In the genomic region with DNA sequence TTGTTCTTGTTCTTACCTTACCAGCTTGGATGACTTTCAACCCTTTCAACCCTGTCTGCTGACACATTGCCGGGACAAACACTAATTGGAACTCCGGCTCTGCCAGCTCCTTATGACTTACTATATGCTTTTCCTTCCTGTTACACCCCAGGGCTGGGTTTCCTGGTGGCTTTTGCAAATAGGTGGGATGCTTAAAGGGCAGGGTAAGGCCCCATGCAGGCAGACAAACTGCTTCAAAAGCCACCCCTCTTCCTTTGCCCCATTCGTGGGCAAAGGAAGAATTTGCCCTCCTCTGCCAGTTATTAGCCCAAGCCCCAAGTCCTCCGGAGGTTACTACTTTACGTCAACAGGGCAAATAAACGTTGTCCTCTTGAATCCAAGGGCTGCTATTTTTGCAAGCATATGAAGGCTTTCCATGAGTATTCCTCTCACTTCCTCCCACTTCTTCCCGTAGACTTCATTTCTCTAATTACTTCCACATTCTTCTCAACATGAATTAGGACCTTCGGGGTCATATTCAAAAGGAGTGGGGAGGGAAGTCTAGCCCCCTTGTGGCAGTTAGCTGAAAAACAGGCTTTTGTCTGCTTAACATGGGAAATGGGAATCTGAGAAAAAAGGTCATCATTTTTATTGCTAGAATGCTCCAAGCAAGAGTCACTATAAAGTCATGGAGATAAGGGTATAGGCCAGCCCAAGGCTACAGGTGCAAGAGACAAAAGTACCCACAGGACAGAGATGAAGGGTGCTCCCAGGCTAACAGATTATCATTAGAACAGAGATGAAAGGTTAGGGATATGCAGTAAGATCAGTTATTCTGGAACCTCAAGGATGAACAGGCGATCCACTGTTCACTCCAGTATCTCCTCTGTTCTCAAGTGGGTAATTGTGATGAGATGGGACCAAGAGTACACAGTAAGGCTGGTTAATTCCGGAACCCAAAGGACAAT, we compare ENCODE assay signal across 8 cellular contexts. TPM values are rescaled to one million over a fixed set of nuclear protein-coding genes. Genes with fewer than 3 reads are reported as not detected.
DNase-seq lines count a peak whose midpoint lies in the region; ATAC-seq and TF ChIP-seq lines count a peak whose summit lies in the region.

No MANE protein-coding gene starts in this region.

- no peaks in the 10 kb centered on the region for H3K27me3 ChIP-seq in MG63
- no peaks in the 10 kb centered on the region for H3K27me3 ChIP-seq in right cardiac atrium (ENCODE audit: control insufficient read depth, insufficient read depth)
- H3K27me3 ChIP-seq in subcutaneous abdominal adipose tissue (ENCODE audit: control insufficient read depth in 5 of 5, insufficient read depth in 4 of 5, low read length in 5 of 5), result no peaks in the 10 kb centered on the region

- peak; percentile 52 for TF ChIP-seq CTCF in WTC11 (IDR thresholded peaks at IDR 0.05)

- H3K4me1 ChIP-seq in right cardiac atrium (ENCODE audit: control insufficient read depth, insufficient read depth, low read length) (peaks cover 10% of the 10 kb centered on the region), subcutaneous abdominal adipose tissue (ENCODE audit: control insufficient read depth in 5 of 5, insufficient read depth in 5 of 5, low read length in 5 of 5) (peaks cover 0 to 20% (median 16%) of the 10 kb centered on the region in 5 donors)

- peak overlapping the region in 1 of 5 donors; percentile 38 for H3K9ac ChIP-seq in subcutaneous abdominal adipose tissue (ENCODE audit: low read length in 5 of 5)

- no peaks in the 10 kb centered on the region for H3K27me3 Mint-ChIP-seq in WTC11 (ENCODE audit: low read depth)

- peaks cover 32% of the 10 kb centered on the region for H3K36me3 Mint-ChIP-seq in WTC11

- H3K27ac ChIP-seq in right cardiac atrium (ENCODE audit: low read length) (no peak overlapping the region), subcutaneous abdominal adipose tissue (ENCODE audit: low read depth, low read length) (no peak overlapping the region)

- peaks cover 42% of the 10 kb centered on the region for H3K9me3 Mint-ChIP-seq in WTC11

- peak; percentile 15 for DNase-seq in activated CD4-positive, alpha-beta T cell treated with anti-CD3 and anti-CD28 coated beads for 48 hours
- DNase-seq in activated CD4-positive, alpha-beta T cell treated with anti-CD3 and anti-CD28 coated beads, Interleukin-2, amount 50 U/mL, for 4 hours, result no peak
- DNase-seq in MG63 (peak; percentile 37), WTC11 (ENCODE audit: low spot score) (peak; percentile 39), right cardiac atrium (no peak)

- ATAC-seq in WTC11, result 0 out of 2 replicates have a peak, but pooled peaks have one; percentile 17
- peak; percentile 71 to 73 for ATAC-seq in right cardiac atrium
- ATAC-seq in GM21619 (IDR thresholded peaks at IDR 0.05; ENCODE audit: unreplicated experiment), result no peak
- ATAC-seq in HG03571 (IDR thresholded peaks at IDR 0.05; ENCODE audit: unreplicated experiment), result no peak

- peaks cover 26% of the 10 kb centered on the region for H3K4me1 Mint-ChIP-seq in WTC11

- WGBS in right cardiac atrium, result 46% methylated on average over 10 of the region's 10 CpGs

- H3K9me3 ChIP-seq in MG63 (peaks cover 17% of the 10 kb centered on the region), right cardiac atrium (ENCODE audit: control insufficient read depth, low read length) (no peaks in the 10 kb centered on the region), subcutaneous abdominal adipose tissue (ENCODE audit: control insufficient read depth in 5 of 5, low read length in 5 of 5) (no peaks in the 10 kb centered on the region)

- no peak overlapping the region for H3K4me3 Mint-ChIP-seq in WTC11

- H3K4me3 ChIP-seq in MG63, result no peak overlapping the region
- no peak overlapping the region for H3K4me3 ChIP-seq in right cardiac atrium (ENCODE audit: low read length)
- H3K4me3 ChIP-seq in subcutaneous abdominal adipose tissue (ENCODE audit: low read depth in 1 of 5, low read length in 5 of 5), result peak overlapping the region; percentile 25 to 49 (median 43)

- POLR2A ChIA-PET in WTC11 (lab: Charles Lee), result no interaction called here

- CTCF ChIA-PET in WTC11 (lab: Charles Lee), result interaction anchor here (0.6 to 1.6 kb wide), 8 partner anchors 10 to 117 kb away, joined by 3 to 11 read pairs (median 6); no protein-coding TSS in a partner anchor

- no peak overlapping the region for H3K27ac Mint-ChIP-seq in WTC11

- intact Hi-C loops in right cardiac atrium (cut with DNase I), result loop anchor here in 2 of 4 donors (5.0 to 10.0 kb wide), 4 partner anchors 48 to 262 kb away; a partner anchor contains a TSS

- H3K36me3 ChIP-seq in MG63, result no peaks in the 10 kb centered on the region
- no peaks in the 10 kb centered on the region for H3K36me3 ChIP-seq in subcutaneous abdominal adipose tissue (ENCODE audit: control insufficient read depth in 5 of 5, insufficient read depth in 5 of 5, low read length in 5 of 5)

TF ChIP-seq in WTC11, 78 proteins besides CTCF, POLR2A, EP300 and RAD21 (continues in another document):
- no peak for TF ChIP-seq RELA (CRISPR knock-in tag; IDR thresholded peaks at IDR 0.05; ENCODE audit: borderline replicate concordance)
- TF ChIP-seq, protein P1, sequence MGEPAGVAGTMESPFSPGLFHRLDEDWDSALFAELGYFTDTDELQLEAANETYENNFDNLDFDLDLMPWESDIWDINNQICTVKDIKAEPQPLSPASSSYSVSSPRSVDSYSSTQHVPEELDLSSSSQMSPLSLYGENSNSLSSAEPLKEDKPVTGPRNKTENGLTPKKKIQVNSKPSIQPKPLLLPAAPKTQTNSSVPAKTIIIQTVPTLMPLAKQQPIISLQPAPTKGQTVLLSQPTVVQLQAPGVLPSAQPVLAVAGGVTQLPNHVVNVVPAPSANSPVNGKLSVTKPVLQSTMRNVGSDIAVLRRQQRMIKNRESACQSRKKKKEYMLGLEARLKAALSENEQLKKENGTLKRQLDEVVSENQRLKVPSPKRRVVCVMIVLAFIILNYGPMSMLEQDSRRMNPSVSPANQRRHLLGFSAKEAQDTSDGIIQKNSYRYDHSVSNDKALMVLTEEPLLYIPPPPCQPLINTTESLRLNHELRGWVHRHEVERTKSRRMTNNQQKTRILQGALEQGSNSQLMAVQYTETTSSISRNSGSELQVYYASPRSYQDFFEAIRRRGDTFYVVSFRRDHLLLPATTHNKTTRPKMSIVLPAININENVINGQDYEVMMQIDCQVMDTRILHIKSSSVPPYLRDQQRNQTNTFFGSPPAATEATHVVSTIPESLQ (CRISPR knock-in tag; IDR thresholded peaks at IDR 0.05), result no peak
- TF ChIP-seq, protein P2, sequence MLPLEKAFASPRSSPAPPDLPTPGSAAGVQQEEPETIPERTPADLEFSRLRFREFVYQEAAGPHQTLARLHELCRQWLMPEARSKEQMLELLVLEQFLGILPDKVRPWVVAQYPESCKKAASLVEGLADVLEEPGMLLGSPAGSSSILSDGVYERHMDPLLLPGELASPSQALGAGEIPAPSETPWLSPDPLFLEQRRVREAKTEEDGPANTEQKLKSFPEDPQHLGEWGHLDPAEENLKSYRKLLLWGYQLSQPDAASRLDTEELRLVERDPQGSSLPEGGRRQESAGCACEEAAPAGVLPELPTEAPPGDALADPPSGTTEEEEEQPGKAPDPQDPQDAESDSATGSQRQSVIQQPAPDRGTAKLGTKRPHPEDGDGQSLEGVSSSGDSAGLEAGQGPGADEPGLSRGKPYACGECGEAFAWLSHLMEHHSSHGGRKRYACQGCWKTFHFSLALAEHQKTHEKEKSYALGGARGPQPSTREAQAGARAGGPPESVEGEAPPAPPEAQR (CRISPR knock-in tag; IDR thresholded peaks at IDR 0.05), result no peak
- TF ChIP-seq, protein P3, sequence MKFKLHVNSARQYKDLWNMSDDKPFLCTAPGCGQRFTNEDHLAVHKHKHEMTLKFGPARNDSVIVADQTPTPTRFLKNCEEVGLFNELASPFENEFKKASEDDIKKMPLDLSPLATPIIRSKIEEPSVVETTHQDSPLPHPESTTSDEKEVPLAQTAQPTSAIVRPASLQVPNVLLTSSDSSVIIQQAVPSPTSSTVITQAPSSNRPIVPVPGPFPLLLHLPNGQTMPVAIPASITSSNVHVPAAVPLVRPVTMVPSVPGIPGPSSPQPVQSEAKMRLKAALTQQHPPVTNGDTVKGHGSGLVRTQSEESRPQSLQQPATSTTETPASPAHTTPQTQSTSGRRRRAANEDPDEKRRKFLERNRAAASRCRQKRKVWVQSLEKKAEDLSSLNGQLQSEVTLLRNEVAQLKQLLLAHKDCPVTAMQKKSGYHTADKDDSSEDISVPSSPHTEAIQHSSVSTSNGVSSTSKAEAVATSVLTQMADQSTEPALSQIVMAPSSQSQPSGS (CRISPR knock-in tag; IDR thresholded peaks at IDR 0.05; ENCODE audit: borderline replicate concordance, low read depth), result no peak
- no peak for TF ChIP-seq ESRRA (CRISPR knock-in tag; IDR thresholded peaks at IDR 0.05; ENCODE audit: borderline replicate concordance)
- TF ChIP-seq, protein P4, sequence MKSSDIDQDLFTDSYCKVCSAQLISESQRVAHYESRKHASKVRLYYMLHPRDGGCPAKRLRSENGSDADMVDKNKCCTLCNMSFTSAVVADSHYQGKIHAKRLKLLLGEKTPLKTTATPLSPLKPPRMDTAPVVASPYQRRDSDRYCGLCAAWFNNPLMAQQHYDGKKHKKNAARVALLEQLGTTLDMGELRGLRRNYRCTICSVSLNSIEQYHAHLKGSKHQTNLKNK (CRISPR knock-in tag; IDR thresholded peaks at IDR 0.05), result no peak
- no peak for TF ChIP-seq GABPB1 (CRISPR knock-in tag; IDR thresholded peaks at IDR 0.05)
- no peak for TF ChIP-seq MXD4 (CRISPR knock-in tag; IDR thresholded peaks at IDR 0.05; ENCODE audit: borderline replicate concordance)
- TF ChIP-seq, protein P5, sequence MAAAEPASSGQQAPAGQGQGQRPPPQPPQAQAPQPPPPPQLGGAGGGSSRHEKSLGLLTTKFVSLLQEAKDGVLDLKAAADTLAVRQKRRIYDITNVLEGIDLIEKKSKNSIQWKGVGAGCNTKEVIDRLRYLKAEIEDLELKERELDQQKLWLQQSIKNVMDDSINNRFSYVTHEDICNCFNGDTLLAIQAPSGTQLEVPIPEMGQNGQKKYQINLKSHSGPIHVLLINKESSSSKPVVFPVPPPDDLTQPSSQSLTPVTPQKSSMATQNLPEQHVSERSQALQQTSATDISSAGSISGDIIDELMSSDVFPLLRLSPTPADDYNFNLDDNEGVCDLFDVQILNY (CRISPR knock-in tag; IDR thresholded peaks at IDR 0.05), result no peak
- TF ChIP-seq, protein P6, sequence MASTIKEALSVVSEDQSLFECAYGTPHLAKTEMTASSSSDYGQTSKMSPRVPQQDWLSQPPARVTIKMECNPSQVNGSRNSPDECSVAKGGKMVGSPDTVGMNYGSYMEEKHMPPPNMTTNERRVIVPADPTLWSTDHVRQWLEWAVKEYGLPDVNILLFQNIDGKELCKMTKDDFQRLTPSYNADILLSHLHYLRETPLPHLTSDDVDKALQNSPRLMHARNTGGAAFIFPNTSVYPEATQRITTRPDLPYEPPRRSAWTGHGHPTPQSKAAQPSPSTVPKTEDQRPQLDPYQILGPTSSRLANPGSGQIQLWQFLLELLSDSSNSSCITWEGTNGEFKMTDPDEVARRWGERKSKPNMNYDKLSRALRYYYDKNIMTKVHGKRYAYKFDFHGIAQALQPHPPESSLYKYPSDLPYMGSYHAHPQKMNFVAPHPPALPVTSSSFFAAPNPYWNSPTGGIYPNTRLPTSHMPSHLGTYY (CRISPR knock-in tag; IDR thresholded peaks at IDR 0.05), result no peak

RNA-seq across cellular contexts. Expression of a gene that starts 56.3 kb away (rescaled TPM):
- total RNA-seq in MG63 (2014; rRNA removed; shearing (Covaris generic); ENCODE audit: low replicate concordance), result 642 and 656 TPM in 2 replicates
- total RNA-seq in WTC11 (2021) (271 to 286 TPM (median 272 TPM) in 3 replicates), right cardiac atrium (100 to 1,000 TPM; 341 to 735 (median 465) TPM)
- polyA plus RNA-seq in right cardiac atrium, result 134 TPM

Comparison
In these comparisons a context has a peak if more than half of its experiments do, and no peak if none do; other contexts are left out.
1. DNase-seq: peak in activated CD4-positive, alpha-beta T cell treated with anti-CD3 and anti-CD28 coated beads for 48 hours (single experiment), MG63 (single experiment) and WTC11 (single experiment); none in activated CD4-positive, alpha-beta T cell treated with anti-CD3 and anti-CD28 coated beads, Interleukin-2, amount 50 U/mL, for 4 hours (0 of 2) and right cardiac atrium (0 of 3).
2. H3K4me3 ChIP-seq: peak in subcutaneous abdominal adipose tissue (5 of 5); none in MG63 (single experiment) and right cardiac atrium (single experiment).
3. ATAC-seq: peak in WTC11 (single experiment) and right cardiac atrium (2 of 2); none in GM21619 (single experiment) and HG03571 (single experiment).